14 cellular contexts compared by ENCODE assay signal in the genomic region with DNA sequence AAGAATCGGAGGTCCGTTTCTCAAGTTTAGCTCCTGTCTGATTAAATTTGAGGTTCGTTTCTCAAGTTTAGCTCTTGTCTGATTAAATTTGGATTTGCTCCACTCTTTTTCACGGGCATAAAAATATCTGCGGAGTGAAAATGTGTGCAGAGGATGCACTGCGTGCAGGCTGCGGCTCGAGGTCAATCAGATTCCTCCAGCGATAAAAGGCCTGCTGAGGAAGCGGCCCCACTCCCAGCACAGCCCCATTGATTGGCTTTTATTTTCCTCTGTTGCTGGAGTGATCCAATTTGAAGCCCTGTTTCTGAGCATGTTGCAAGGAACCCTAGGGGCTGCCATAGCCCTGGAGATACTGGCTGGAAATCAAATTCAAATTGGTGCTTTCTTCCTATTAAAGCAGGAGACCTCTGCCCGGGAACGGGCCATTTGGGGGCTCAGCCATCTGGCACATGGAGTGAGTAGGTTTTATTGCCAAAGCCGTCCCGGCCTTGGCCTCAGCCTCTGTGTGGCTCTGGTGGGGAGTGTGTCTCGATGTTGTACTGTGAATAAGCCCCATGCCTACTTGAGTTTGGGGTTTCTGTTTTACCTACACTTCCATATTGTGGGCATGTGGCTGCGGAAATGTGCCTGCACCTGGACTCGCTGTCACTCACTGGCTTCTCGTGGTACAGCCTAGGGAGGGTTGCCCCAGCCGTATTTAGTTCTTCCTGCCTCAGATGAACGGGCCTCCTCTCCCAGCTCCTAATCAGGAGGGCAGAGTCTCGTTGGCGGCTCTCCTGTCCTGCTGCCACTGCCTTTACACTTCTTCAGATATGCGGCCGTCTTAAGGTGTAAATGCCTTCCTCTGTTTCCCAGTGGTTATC. TPM values are rescaled to one million over a fixed set of nuclear protein-coding genes. Genes with fewer than 3 reads are reported as not detected.
A peak's percentile ranks its signal among the peaks of the same experiment; 100 is the strongest.
DNase-seq lines count a peak whose midpoint lies in the region; ATAC-seq and TF ChIP-seq lines count a peak whose summit lies in the region.
"Had no signal": no experiment of that assay in that cellular context is flagged by ENCODE, and none has a peak within 500 bp of the region (broad histone marks: within the 10 kb centered on the region; RNA-seq: fewer than 3 reads in every experiment).

No MANE protein-coding gene starts in this region.

- peaks cover 0 to 6% (median 5%) of the 10 kb centered on the region in 5 experiments for H3K9me3 Mint-ChIP-seq in brain
- no peaks in the 10 kb centered on the region for H3K9me3 Mint-ChIP-seq in neural crest cell

- peaks cover 12% of the 10 kb centered on the region for H3K4me1 ChIP-seq in BE2C

- H3K27me3 ChIP-seq in BE2C: no peaks in the 10 kb centered on the region

- DNase-seq in BE2C: peak; percentile 40
- peak; percentile 80 for DNase-seq in Jurkat, Clone E6-1 (ENCODE audit: low read depth, low spot score)
- DNase-seq in neural crest cell (ENCODE audit: low read depth, low spot score): no peak
- DNase-seq in left colon: no peak
- DNase-seq in occipital lobe (lab: John Stamatoyannopoulos, UW): no peak
- DNase-seq: activated effector memory CD4-positive, alpha-beta T cell treated with anti-CD3 and anti-CD28 coated beads, Interleukin-2, amount 50 U/mL, for 16 hours; KBM-7; NCI-H774; stimulated activated CD4-positive, alpha-beta T cell treated with anti-CD3 and anti-CD28 coated beads, Interleukin-4, amount 100 ng/mL, for 4 hours; stimulated activated naive CD8-positive, alpha-beta T cell treated with anti-CD3 and anti-CD28 coated beads, Interleukin-15, Interleukin-2, amounts not matched to agents 100 U/mL and 50 U/mL, for 24 hours had no signal

- intact Hi-C loops in left colon (cut with DNase I, micrococcal nuclease): no loop called here

- ATAC-seq in HG03457 (IDR thresholded peaks at IDR 0.05; ENCODE audit: unreplicated experiment): no peak
- ATAC-seq in left colon: no peak
- ATAC-seq in GM21526 (IDR thresholded peaks at IDR 0.05; ENCODE audit: low FRiP score, unreplicated experiment): no peak
- ATAC-seq: stimulated activated naive CD8-positive, alpha-beta T cell treated with anti-CD3 and anti-CD28 coated beads, Interleukin-15, Interleukin-2, amounts not matched to agents 100 U/mL and 50 U/mL, for 24 hours had no signal

- H3K36me3 Mint-ChIP-seq in brain (peaks cover 8% of the 10 kb centered on the region), neural crest cell (ENCODE audit: low read depth) (no peaks in the 10 kb centered on the region)

- no peaks in the 10 kb centered on the region for H3K36me3 ChIP-seq in BE2C

- peaks cover 59% of the 10 kb centered on the region for H3K4me1 Mint-ChIP-seq in brain
- peaks cover 36% of the 10 kb centered on the region for H3K4me1 Mint-ChIP-seq in neural crest cell

- H3K27ac Mint-ChIP-seq in brain (peak overlapping the region; percentile 63 to 93 (median 85)), neural crest cell (ENCODE audit: unreplicated experiment) (peak overlapping the region; percentile 59)

- H3K9me3 ChIP-seq in BE2C: no peaks in the 10 kb centered on the region

- no peak overlapping the region for H3K4me3 ChIP-seq in BE2C (ENCODE audit: low read depth, low read length)
- H3K4me3 ChIP-seq in Jurkat, Clone E6-1 (ENCODE audit: low read length): no peak overlapping the region
- H3K4me3 ChIP-seq: lung had no signal

- TF ChIP-seq CTCF in BE2C (IDR thresholded peaks at IDR 0.05; ENCODE audit: low read depth, low read length): no peak
- TF ChIP-seq CTCF in brain (conservative IDR thresholded peaks at IDR 0.05): no peak
- TF ChIP-seq CTCF in neural crest cell (conservative IDR thresholded peaks at IDR 0.05): no peak

- H3K4me3 Mint-ChIP-seq in brain (peak overlapping the region in 3 of 5 experiments; percentile 17 to 56 (median 20)), neural crest cell (no peak overlapping the region)

- H3K27me3 Mint-ChIP-seq in brain (peaks cover 3% of the 10 kb centered on the region), neural crest cell (ENCODE audit: low read depth) (no peaks in the 10 kb centered on the region)

RNA-seq across cellular contexts. Expression of a gene that starts 25.5 kb away (rescaled TPM):
- polyA plus RNA-seq in BE2C (2012; ENCODE audit: insufficient read depth, insufficient read length, low read depth): 13.3 TPM
- polyA plus RNA-seq in Jurkat, Clone E6-1 (2012; ENCODE audit: insufficient read depth, insufficient read length): not detected
- polyA plus RNA-seq in brain (ENCODE audit: insufficient read depth, low read depth, low replicate concordance): 19.7 TPM
- total RNA-seq in neural crest cell (19.6 and 21.8 TPM in 2 replicates), left colon (10 to 100 TPM in 1 of 2 donors, 1 to 10 TPM in 1; 7.8 to 13.5 TPM), occipital lobe (5.1 TPM)

Comparison
In these comparisons a context has a peak if more than half of its experiments do, and no peak if none do; other contexts are left out.
1. DNase-seq: peak in BE2C (single experiment) and Jurkat, Clone E6-1 (single experiment); none in neural crest cell (single experiment), left colon (0 of 2) and occipital lobe (single experiment).